15 cellular contexts compared by ENCODE assay signal in genomic region chr18:9069482-9070059, GRCh38. TPM values are rescaled to one million over a fixed set of nuclear protein-coding genes. Genes with fewer than 3 reads are reported as not detected.
DNase-seq lines count a peak whose midpoint lies in the region; ATAC-seq, FAIRE-seq and TF ChIP-seq lines count a peak whose summit lies in the region.
"Had no signal": no experiment of that assay in that cellular context is flagged by ENCODE, and none has a peak within 500 bp of the region (broad histone marks: within the 10 kb centered on the region; RNA-seq: fewer than 3 reads in every experiment).

No MANE protein-coding gene starts in this region.

- WGBS in hepatocyte (ENCODE audit: low lambda C conversion rate, missing lambda C conversion rate) = 61% methylated on average over 12 of the region's 12 CpGs

- CTCF ChIA-PET in activated CD4-positive, alpha-beta memory T cell treated with anti-CD3 and anti-CD28 coated beads, Interleukin-2, amount 10 ng/mL, durations not matched to agents 7 days and 5 days (lab: Charles Lee) = no interaction called here

- no peak overlapping the region for H3K4me3 Mint-ChIP-seq in activated CD4-positive, alpha-beta memory T cell treated with anti-CD3 and anti-CD28 coated beads, Interleukin-2, amount 10 ng/mL, durations not matched to agents 7 days and 5 days
- H3K4me3 Mint-ChIP-seq: activated CD4-positive, alpha-beta memory T cell treated with anti-CD3 and anti-CD28 coated beads for 36 hours; CD4-positive, alpha-beta memory T cell had no signal

- FAIRE-seq in GM12892 (lab: Jason Lieb, UNC) = peak; percentile 77

- DNase-seq in Ammon's horn (ENCODE audit: low spot score) = peak; percentile 16
- DNase-seq in GM12892 (ENCODE audit: insufficient read length) = no peak
- peak; percentile 59 for DNase-seq in NCI-H146 treated with DMSO at 0.1 percent for 48 hours (lab: John Stamatoyannopoulos, UW; ENCODE audit: unreplicated experiment)
- DNase-seq in hepatocyte (ENCODE audit: low spot score) = no peak
- no peak for DNase-seq in NCI-H1092 (lab: John Stamatoyannopoulos, UW)
- DNase-seq in WERI-Rb-1 = no peak
- no peak for DNase-seq in activated CD4-positive, alpha-beta memory T cell treated with anti-CD3 and anti-CD28 coated beads, Interleukin-2, amount 10 ng/mL, durations not matched to agents 7 days and 5 days
- DNase-seq: activated CD4-positive, alpha-beta memory T cell treated with anti-CD3 and anti-CD28 coated beads for 36 hours; CD4-positive, alpha-beta memory T cell; dermis blood vessel endothelial cell; kidney glomerular epithelial cell; NCI-H226; stimulated activated CD4-positive, alpha-beta T cell treated with anti-CD3 and anti-CD28 coated beads, Interleukin-4, amount 100 ng/mL, for 24 hours; testis had no signal

- H3K9me3 Mint-ChIP-seq in activated CD4-positive, alpha-beta memory T cell treated with anti-CD3 and anti-CD28 coated beads, Interleukin-2, amount 10 ng/mL, durations not matched to agents 7 days and 5 days = no peaks in the 10 kb centered on the region
- H3K9me3 Mint-ChIP-seq: activated CD4-positive, alpha-beta memory T cell treated with anti-CD3 and anti-CD28 coated beads for 36 hours; CD4-positive, alpha-beta memory T cell had no signal

- H3K27ac ChIP-seq in hepatocyte = no peak overlapping the region
- H3K27ac ChIP-seq in WERI-Rb-1 = no peak overlapping the region
- H3K27ac ChIP-seq: testis had no signal

- peaks cover 18% of the 10 kb centered on the region for H3K36me3 Mint-ChIP-seq in activated CD4-positive, alpha-beta memory T cell treated with anti-CD3 and anti-CD28 coated beads, Interleukin-2, amount 10 ng/mL, durations not matched to agents 7 days and 5 days (ENCODE audit: low read depth)
- H3K36me3 Mint-ChIP-seq: CD4-positive, alpha-beta memory T cell had no signal

- H3K4me3 ChIP-seq in hepatocyte (no peak overlapping the region), WERI-Rb-1 (ENCODE audit: low read depth, low read length) (no peak overlapping the region)
- H3K4me3 ChIP-seq: testis had no signal

- 0 out of 2 replicates have a peak, but pooled peaks have one; percentile 53 for TF ChIP-seq POLR2A in GM12892 (IDR thresholded peaks at IDR 0.05; ENCODE audit: low read depth, low read length)

- H3K27me3 ChIP-seq in hepatocyte = no peaks in the 10 kb centered on the region
- H3K27me3 ChIP-seq in WERI-Rb-1 (ENCODE audit: insufficient read depth, low read depth, severe bottlenecking) = no peaks in the 10 kb centered on the region
- H3K27me3 ChIP-seq: testis had no signal

- no peaks in the 10 kb centered on the region for H3K27me3 Mint-ChIP-seq in activated CD4-positive, alpha-beta memory T cell treated with anti-CD3 and anti-CD28 coated beads, Interleukin-2, amount 10 ng/mL, durations not matched to agents 7 days and 5 days
- H3K27me3 Mint-ChIP-seq: activated CD4-positive, alpha-beta memory T cell treated with anti-CD3 and anti-CD28 coated beads for 36 hours; CD4-positive, alpha-beta memory T cell had no signal

- no peak for TF ChIP-seq CTCF in hepatocyte (IDR thresholded peaks at IDR 0.05; ENCODE audit: poor library complexity)
- no peak for TF ChIP-seq CTCF in WERI-Rb-1 (IDR thresholded peaks at IDR 0.05; ENCODE audit: low read depth, low read length)

- H3K4me2 ChIP-seq in hepatocyte = no peak overlapping the region

- POLR2A ChIA-PET in activated CD4-positive, alpha-beta memory T cell treated with anti-CD3 and anti-CD28 coated beads, Interleukin-2, amount 10 ng/mL, durations not matched to agents 7 days and 5 days (lab: Charles Lee) = no interaction called here

- no peaks in the 10 kb centered on the region for H4K20me1 ChIP-seq in hepatocyte (ENCODE audit: insufficient read depth, poor library complexity, severe bottlenecking)

- H3K79me2 ChIP-seq in hepatocyte = no peaks in the 10 kb centered on the region

- H2AFZ ChIP-seq in hepatocyte = peak overlapping the region; percentile 18

- H3K27ac Mint-ChIP-seq in activated CD4-positive, alpha-beta memory T cell treated with anti-CD3 and anti-CD28 coated beads, Interleukin-2, amount 10 ng/mL, durations not matched to agents 7 days and 5 days = no peak overlapping the region
- H3K27ac Mint-ChIP-seq: activated CD4-positive, alpha-beta memory T cell treated with anti-CD3 and anti-CD28 coated beads for 36 hours had no signal

- no peak for ATAC-seq in GM19324 (IDR thresholded peaks at IDR 0.05; ENCODE audit: low FRiP score, unreplicated experiment)

- H3K36me3 ChIP-seq in hepatocyte (replicated peaks; ENCODE audit: insufficient read depth, low read depth) (no peaks in the 10 kb centered on the region), WERI-Rb-1 (no peaks in the 10 kb centered on the region)

- H3K9me2 ChIP-seq in hepatocyte (replicated peaks; ENCODE audit: insufficient read depth) = no peaks in the 10 kb centered on the region

- no peaks in the 10 kb centered on the region for H3K4me1 ChIP-seq in hepatocyte (ENCODE audit: insufficient read depth)
- H3K4me1 ChIP-seq: testis had no signal

- H3K9me3 ChIP-seq in hepatocyte (ENCODE audit: low read depth) (no peaks in the 10 kb centered on the region), WERI-Rb-1 (ENCODE audit: severe bottlenecking) (no peaks in the 10 kb centered on the region)
- H3K9me3 ChIP-seq: testis had no signal

- peaks cover 44% of the 10 kb centered on the region for H3K4me1 Mint-ChIP-seq in activated CD4-positive, alpha-beta memory T cell treated with anti-CD3 and anti-CD28 coated beads, Interleukin-2, amount 10 ng/mL, durations not matched to agents 7 days and 5 days

RNA-seq across cellular contexts. Expression of gene NDUFV2, which starts 32.9 kb away (rescaled TPM):
- 283 TPM for polyA plus RNA-seq in GM12892 (2012; ENCODE audit: missing spikeins)
- total RNA-seq in hepatocyte = 170 and 178 TPM in 2 replicates
- polyA plus RNA-seq in hepatocyte = 233 and 238 TPM in 2 replicates
- 100 to 1,000 TPM; 288 to 295 TPM for total RNA-seq in activated CD4-positive, alpha-beta memory T cell treated with anti-CD3 and anti-CD28 coated beads, Interleukin-2, amount 10 ng/mL, durations not matched to agents 7 days and 5 days

Comparison
In these comparisons a context has a peak if more than half of its experiments do, and no peak if none do; other contexts are left out.
1. DNase-seq: peak in Ammon's horn (single experiment) and NCI-H146 treated with DMSO at 0.1 percent for 48 hours (single experiment); none in GM12892 (single experiment), hepatocyte (single experiment), NCI-H1092 (single experiment), WERI-Rb-1 (single experiment) and activated CD4-positive, alpha-beta memory T cell treated with anti-CD3 and anti-CD28 coated beads, Interleukin-2, amount 10 ng/mL, durations not matched to agents 7 days and 5 days (single experiment).